In genomic region chr4:8688041-8688907, GRCh38 we compare ENCODE assay signal across 1 cellular context.
TF ChIP-seq lines count a peak whose summit lies in the region.

No MANE protein-coding gene starts in this region.

TF ChIP-seq in K562, 482 proteins besides CTCF, POLR2A, EP300 and RAD21 (continued from another document):
- TF ChIP-seq CTCFL (IDR thresholded peaks at IDR 0.05; ENCODE audit: borderline replicate concordance, insufficient read depth, low read depth, low read length, poor library complexity, severe bottlenecking) (peak; percentile 8), GMEB1 (CRISPR knock-in tag; IDR thresholded peaks at IDR 0.05) (no peak), DLX4 (CRISPR knock-in tag; IDR thresholded peaks at IDR 0.05) (no peak), MNT (conservative IDR thresholded peaks at IDR 0.05) (no peak), NELFE (IDR thresholded peaks at IDR 0.05; ENCODE audit: insufficient read depth, insufficient read length) (no peak), NRF1 (conservative IDR thresholded peaks at IDR 0.05 in 1 of 2, IDR thresholded peaks at IDR 0.05 in 1 of 2) (peak in 1 of 2 experiments; percentile 28; a peak in 1 of 4 replicates), ZNF263 (CRISPR knock-in tag; IDR thresholded peaks at IDR 0.05; ENCODE audit: borderline replicate concordance) (no peak), ERF (CRISPR knock-in tag; IDR thresholded peaks at IDR 0.05) (no peak), EGR1 (conservative IDR thresholded peaks at IDR 0.05) (no peak), PHTF2 (CRISPR knock-in tag; IDR thresholded peaks at IDR 0.05) (no peak), STAT5A (IDR thresholded peaks at IDR 0.05; ENCODE audit: borderline replicate concordance, low read length) (no peak)
